Comparison of ENCODE assay signal across 1 cellular context in the genomic region with DNA sequence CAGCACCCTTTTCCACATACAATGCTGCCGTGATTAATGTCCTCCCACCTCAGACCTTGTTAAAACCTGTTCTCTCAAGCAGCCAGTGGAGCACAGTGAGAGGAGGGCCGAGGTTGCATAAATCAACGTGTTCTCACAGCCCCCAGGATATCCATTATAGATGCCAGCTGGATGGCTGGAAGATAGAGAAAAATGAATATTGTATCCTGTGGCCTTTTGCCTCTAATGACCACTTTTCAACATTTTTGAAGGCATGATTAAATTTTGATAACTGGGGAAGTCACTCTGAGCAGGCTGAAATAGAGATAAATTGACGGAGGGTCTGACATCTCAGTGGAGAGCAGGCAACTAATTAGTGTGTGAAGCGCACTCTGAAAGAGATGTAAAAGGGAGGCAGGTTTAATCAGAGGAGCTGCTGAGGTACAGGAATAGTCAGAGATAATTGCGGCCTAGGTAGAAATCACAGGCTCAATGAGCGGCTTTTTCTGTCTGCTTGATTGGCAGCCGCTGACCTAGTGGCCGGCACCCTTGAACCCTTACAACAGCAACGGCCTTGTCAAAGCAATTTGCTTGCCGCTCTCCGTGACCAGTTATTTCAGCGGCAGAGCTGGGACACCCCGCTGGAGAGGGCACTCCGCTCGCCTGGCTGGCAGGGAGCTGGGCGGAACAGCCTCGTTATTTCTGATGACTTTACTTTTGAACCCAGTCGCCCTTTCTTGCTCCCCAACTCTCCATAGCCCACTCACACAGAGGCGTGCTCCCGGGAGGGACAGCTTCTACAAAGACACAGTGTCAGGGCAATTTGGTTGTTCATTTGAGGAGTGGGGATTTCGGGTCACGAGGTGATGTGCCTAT.
TF ChIP-seq lines count a peak whose summit lies in the region.

No MANE protein-coding gene starts in this region.

TF ChIP-seq in IMR-90, 13 proteins besides CTCF, POLR2A, EP300 and RAD21:
- TF ChIP-seq NFE2L2 (IDR thresholded peaks at IDR 0.05; ENCODE audit: low read depth, low read length): no peak
- no peak for TF ChIP-seq MXI1 (IDR thresholded peaks at IDR 0.05; ENCODE audit: borderline replicate concordance, low read depth, low read length)
- TF ChIP-seq RCOR1 (IDR thresholded peaks at IDR 0.05; ENCODE audit: insufficient replicate concordance, low read length): no peak
- no peak for TF ChIP-seq CHD1 (IDR thresholded peaks at IDR 0.05; ENCODE audit: low read depth, low read length)
- no peak for TF ChIP-seq MAFK (IDR thresholded peaks at IDR 0.05; ENCODE audit: low read depth, low read length)
- TF ChIP-seq FOS (IDR thresholded peaks at IDR 0.05; ENCODE audit: low read depth, low read length): no peak
- no peak for TF ChIP-seq RFX5 (IDR thresholded peaks at IDR 0.05; ENCODE audit: low read depth, low read length)
- no peak for TF ChIP-seq SMC3 (IDR thresholded peaks at IDR 0.05; ENCODE audit: low read depth, low read length)
- TF ChIP-seq CEBPB (IDR thresholded peaks at IDR 0.05; ENCODE audit: low read depth, low read length): no peak
- TF ChIP-seq BHLHE40 (IDR thresholded peaks at IDR 0.05; ENCODE audit: low read depth, low read length): no peak
- TF ChIP-seq, protein P1, sequence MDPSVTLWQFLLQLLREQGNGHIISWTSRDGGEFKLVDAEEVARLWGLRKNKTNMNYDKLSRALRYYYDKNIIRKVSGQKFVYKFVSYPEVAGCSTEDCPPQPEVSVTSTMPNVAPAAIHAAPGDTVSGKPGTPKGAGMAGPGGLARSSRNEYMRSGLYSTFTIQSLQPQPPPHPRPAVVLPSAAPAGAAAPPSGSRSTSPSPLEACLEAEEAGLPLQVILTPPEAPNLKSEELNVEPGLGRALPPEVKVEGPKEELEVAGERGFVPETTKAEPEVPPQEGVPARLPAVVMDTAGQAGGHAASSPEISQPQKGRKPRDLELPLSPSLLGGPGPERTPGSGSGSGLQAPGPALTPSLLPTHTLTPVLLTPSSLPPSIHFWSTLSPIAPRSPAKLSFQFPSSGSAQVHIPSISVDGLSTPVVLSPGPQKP (IDR thresholded peaks at IDR 0.05; ENCODE audit: borderline replicate concordance, low read depth, low read length): no peak
